ENCODE assay signal across 10 cellular contexts in genomic region chr5:107542831-107543231, GRCh38.
A peak's percentile ranks its signal among the peaks of the same experiment; 100 is the strongest.
DNase-seq lines count a peak whose midpoint lies in the region; FAIRE-seq and TF ChIP-seq lines count a peak whose summit lies in the region.
"Had no signal": no experiment of that assay in that cellular context is flagged by ENCODE, and none has a peak within 500 bp of the region (broad histone marks: within the 10 kb centered on the region; RNA-seq: fewer than 3 reads in every experiment).

No MANE protein-coding gene starts in this region.

- H3K27me3 ChIP-seq in endothelial cell of umbilical vein (ENCODE audit: control insufficient read depth in 2 of 2, insufficient read depth in 2 of 2, low read length in 2 of 2) (no peaks in the 10 kb centered on the region), mesendoderm (ENCODE audit: insufficient read depth, low read length, poor library complexity) (no peaks in the 10 kb centered on the region)
- no peaks in the 10 kb centered on the region for H3K27me3 ChIP-seq in CD8-positive, alpha-beta memory T cell (ENCODE audit: insufficient read depth, low read length, poor library complexity, severe bottlenecking)

- TF ChIP-seq CTCF in endothelial cell of umbilical vein (IDR thresholded peaks at IDR 0.05; ENCODE audit: extremely low read depth in 1 of 2, insufficient read depth in 1 of 2, low read depth in 1 of 2, low read length in 2 of 2) = no peak

- H3K4me2 ChIP-seq in endothelial cell of umbilical vein (ENCODE audit: insufficient read depth, low read length) (peak overlapping the region; percentile 91), mesendoderm (ENCODE audit: low read length) (no peak overlapping the region)

- no peak overlapping the region for H3K18ac ChIP-seq in mesendoderm (ENCODE audit: low read length)

- CTCF ChIA-PET in endothelial cell of umbilical vein (lab: Charles Lee) = interaction anchor here (0.9 to 2.7 kb wide), 4 partner anchors 19 to 66 kb away, joined by 3 to 24 read pairs (median 3); no protein-coding TSS in a partner anchor
- CTCF ChIA-PET in CD8-positive, alpha-beta memory T cell (lab: Charles Lee) = no interaction called here

- peak overlapping the region; percentile 53 for H2AFZ ChIP-seq in endothelial cell of umbilical vein (ENCODE audit: low read depth, low read length)

- no peak overlapping the region for H4K8ac ChIP-seq in mesendoderm (ENCODE audit: low read depth, low read length)

- no CpG with 5 or more reads among the region's 7 CpGs for WGBS in mesendoderm (ENCODE audit: extremely low coverage, insufficient coverage, low lambda C conversion rate)

- H2BK15ac ChIP-seq in mesendoderm (replicated peaks; ENCODE audit: low read depth) = no peak overlapping the region

- dilution Hi-C loops in endothelial cell of umbilical vein (cut with MboI; ENCODE audit: extremely low pct_ligation_motif_present, low sequenced_read_pairs) = no loop called here

- no peaks in the 10 kb centered on the region for H4K20me1 ChIP-seq in endothelial cell of umbilical vein (replicated peaks; ENCODE audit: control insufficient read depth, extremely low read depth, insufficient read depth, low read length)

- H3K27ac ChIP-seq in endothelial cell of umbilical vein (ENCODE audit: insufficient read depth, low read depth, low read length) (peak overlapping the region; percentile 96), mesendoderm (ENCODE audit: low read depth, low read length) (no peak overlapping the region)
- H3K27ac ChIP-seq in CD8-positive, alpha-beta memory T cell (ENCODE audit: low read depth, low read length) = no peak overlapping the region

- peaks cover 3% of the 10 kb centered on the region for H3K79me2 ChIP-seq in endothelial cell of umbilical vein (ENCODE audit: control insufficient read depth, insufficient read depth, low read length)
- H3K79me2 ChIP-seq in mesendoderm (ENCODE audit: control insufficient read depth, insufficient read depth, low read length) = peaks cover 5% of the 10 kb centered on the region

- H3K27me3 Mint-ChIP-seq in CD8-positive, alpha-beta memory T cell = no peaks in the 10 kb centered on the region

- H3K4ac ChIP-seq in mesendoderm (ENCODE audit: low read depth, low read length) = peak overlapping the region; percentile 36

- no peak overlapping the region for H3K23ac ChIP-seq in mesendoderm (ENCODE audit: low read length)

- DNase-seq in A172 (ENCODE audit: low spot score) (peak; percentile 48), M059J (ENCODE audit: low read depth) (peak; percentile 55), endothelial cell of umbilical vein (ENCODE audit: low read depth, low spot score) (peak; percentile 76), mesendoderm (no peak), SKM-1 (lab: John Stamatoyannopoulos, UW; ENCODE audit: unreplicated experiment) (no peak), NK-92 (lab: John Stamatoyannopoulos, UW; ENCODE audit: unreplicated experiment) (no peak), OCI-M1 (lab: John Stamatoyannopoulos, UW) (no peak)
- DNase-seq in CD8-positive, alpha-beta memory T cell = no peak

- no peak overlapping the region for H3K4me3 Mint-ChIP-seq in CD8-positive, alpha-beta memory T cell
- H3K4me3 Mint-ChIP-seq: activated naive CD8-positive, alpha-beta T cell; stimulated activated naive CD8-positive, alpha-beta T cell treated with anti-CD3 and anti-CD28 coated beads, Interleukin-15, Interleukin-2, amounts not matched to agents 100 ng/mL and 50 ng/mL, for 24 hours had no signal

- H3K9me3 Mint-ChIP-seq in CD8-positive, alpha-beta memory T cell = no peaks in the 10 kb centered on the region
- H3K9me3 Mint-ChIP-seq: stimulated activated naive CD8-positive, alpha-beta T cell treated with anti-CD3 and anti-CD28 coated beads, Interleukin-15, Interleukin-2, amounts not matched to agents 100 ng/mL and 50 ng/mL, for 24 hours had no signal

- H3K9ac ChIP-seq in endothelial cell of umbilical vein (replicated peaks; ENCODE audit: extremely low read depth, insufficient read depth, low read length) (peak overlapping the region; percentile 76), mesendoderm (ENCODE audit: low read length) (no peak overlapping the region)

- no peak overlapping the region for H3K56ac ChIP-seq in mesendoderm (ENCODE audit: low read length)

- peaks cover 29% of the 10 kb centered on the region for H3K4me1 ChIP-seq in endothelial cell of umbilical vein (ENCODE audit: control insufficient read depth, extremely low read depth, insufficient read depth, low read length)
- H3K4me1 ChIP-seq in mesendoderm (ENCODE audit: control insufficient read depth, low read depth, low read length) = peaks cover 1% of the 10 kb centered on the region
- no peaks in the 10 kb centered on the region for H3K4me1 ChIP-seq in CD8-positive, alpha-beta memory T cell (ENCODE audit: insufficient read depth, low read length)

- no peak overlapping the region for H4K5ac ChIP-seq in mesendoderm (ENCODE audit: low read length)

- no peak overlapping the region for H2BK120ac ChIP-seq in mesendoderm (ENCODE audit: low read depth, low read length)

- POLR2A ChIA-PET in endothelial cell of umbilical vein (lab: Charles Lee) = interaction anchor here (0.8 kb wide), 1 partner anchor 43 kb away, joined by 5 read pairs; no protein-coding TSS in a partner anchor
- POLR2A ChIA-PET in CD8-positive, alpha-beta memory T cell (lab: Charles Lee) = no interaction called here

- H3K27ac Mint-ChIP-seq in CD8-positive, alpha-beta memory T cell = no peak overlapping the region
- H3K27ac Mint-ChIP-seq: activated naive CD8-positive, alpha-beta T cell; stimulated activated naive CD8-positive, alpha-beta T cell treated with anti-CD3 and anti-CD28 coated beads, Interleukin-15, Interleukin-2, amounts not matched to agents 100 ng/mL and 50 ng/mL, for 24 hours had no signal

- no peak overlapping the region for H2AK5ac ChIP-seq in mesendoderm (ENCODE audit: low read length)

- H3K4me3 ChIP-seq in endothelial cell of umbilical vein (replicated peaks in 1 of 3; ENCODE audit: insufficient read depth in 1 of 3, low read depth in 1 of 3, low read length in 3 of 3) = peak overlapping the region in 1 of 3 experiments; percentile 55
- H3K4me3 ChIP-seq in mesendoderm (ENCODE audit: low read length) = no peak overlapping the region
- no peak overlapping the region for H3K4me3 ChIP-seq in CD8-positive, alpha-beta memory T cell (ENCODE audit: low read length)

- H3K4me1 Mint-ChIP-seq in CD8-positive, alpha-beta memory T cell = peaks cover 16 to 22% (median 19%) of the 10 kb centered on the region in 3 donors

- TF ChIP-seq POLR2A in endothelial cell of umbilical vein (IDR thresholded peaks at IDR 0.05; ENCODE audit: low read depth, low read length) = no peak

- FAIRE-seq in endothelial cell of umbilical vein (lab: Jason Lieb, UNC) = peak; percentile 54

- H3K9me1 ChIP-seq in endothelial cell of umbilical vein (replicated peaks; ENCODE audit: control insufficient read depth, extremely low read depth, insufficient read depth, low read length) = no peaks in the 10 kb centered on the region

- H3K9me3 ChIP-seq in endothelial cell of umbilical vein (replicated peaks; ENCODE audit: control insufficient read depth, insufficient read depth, low read length) = no peaks in the 10 kb centered on the region
- H3K9me3 ChIP-seq in CD8-positive, alpha-beta memory T cell (ENCODE audit: low read length) = no peaks in the 10 kb centered on the region

- H2BK5ac ChIP-seq in mesendoderm (ENCODE audit: low read length) = no peak overlapping the region

- H3K36me3 ChIP-seq in endothelial cell of umbilical vein (ENCODE audit: control insufficient read depth in 2 of 2, extremely low read depth in 1 of 2, insufficient read depth in 2 of 2, low read length in 2 of 2) (no peaks in the 10 kb centered on the region), mesendoderm (ENCODE audit: control insufficient read depth, insufficient read depth, low read length) (no peaks in the 10 kb centered on the region)
- no peaks in the 10 kb centered on the region for H3K36me3 ChIP-seq in CD8-positive, alpha-beta memory T cell (ENCODE audit: insufficient read depth, low read length)

- peaks cover 17% of the 10 kb centered on the region for H3K79me1 ChIP-seq in mesendoderm (ENCODE audit: low read length)

- BruUV-seq in endothelial cell of umbilical vein (replicated peaks; lab: Mats Ljungman, UMichigan) = no TSS peak

- intact Hi-C loops in endothelial cell of umbilical vein (cut with micrococcal nuclease) = loop anchor here (1.0 to 2.0 kb wide), 7 partner anchors 28 to 154 kb away; no protein-coding TSS in a partner anchor

- no peaks in the 10 kb centered on the region for H3K36me3 Mint-ChIP-seq in CD8-positive, alpha-beta memory T cell
- H3K36me3 Mint-ChIP-seq: activated naive CD8-positive, alpha-beta T cell had no signal

TF ChIP-seq in endothelial cell of umbilical vein, 7 proteins besides CTCF, POLR2A, EP300 and RAD21:
- TF ChIP-seq GATA2 (IDR thresholded peaks at IDR 0.05; ENCODE audit: insufficient read depth, insufficient read length, low read depth, low read length) (no peak), MYC (IDR thresholded peaks at IDR 0.05; ENCODE audit: low read depth, low read length) (no peak), EZH2 (IDR thresholded peaks at IDR 0.05; ENCODE audit: borderline replicate concordance, low read depth, low read length, severe bottlenecking) (no peak), FOS (IDR thresholded peaks at IDR 0.05; ENCODE audit: borderline replicate concordance, insufficient read depth, low read length) (no peak), POLR2AphosphoS5 (IDR thresholded peaks at IDR 0.05; ENCODE audit: insufficient read depth, low read depth, low read length) (no peak), JUN (IDR thresholded peaks at IDR 0.05; ENCODE audit: borderline replicate concordance, insufficient read depth, insufficient read length, low read depth) (no peak)
- TF ChIP-seq, protein P1, sequence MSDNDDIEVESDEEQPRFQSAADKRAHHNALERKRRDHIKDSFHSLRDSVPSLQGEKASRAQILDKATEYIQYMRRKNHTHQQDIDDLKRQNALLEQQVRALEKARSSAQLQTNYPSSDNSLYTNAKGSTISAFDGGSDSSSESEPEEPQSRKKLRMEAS (IDR thresholded peaks at IDR 0.05; ENCODE audit: insufficient read depth, insufficient read length) = no peak

Comparison
In these comparisons a context has a peak if more than half of its experiments do, and no peak if none do; other contexts are left out.
1. DNase-seq: peak in A172 (single experiment), M059J (single experiment) and endothelial cell of umbilical vein (single experiment); none in mesendoderm (single experiment), SKM-1 (single experiment), NK-92 (single experiment), OCI-M1 (single experiment) and CD8-positive, alpha-beta memory T cell (0 of 5).